In the genomic region with DNA sequence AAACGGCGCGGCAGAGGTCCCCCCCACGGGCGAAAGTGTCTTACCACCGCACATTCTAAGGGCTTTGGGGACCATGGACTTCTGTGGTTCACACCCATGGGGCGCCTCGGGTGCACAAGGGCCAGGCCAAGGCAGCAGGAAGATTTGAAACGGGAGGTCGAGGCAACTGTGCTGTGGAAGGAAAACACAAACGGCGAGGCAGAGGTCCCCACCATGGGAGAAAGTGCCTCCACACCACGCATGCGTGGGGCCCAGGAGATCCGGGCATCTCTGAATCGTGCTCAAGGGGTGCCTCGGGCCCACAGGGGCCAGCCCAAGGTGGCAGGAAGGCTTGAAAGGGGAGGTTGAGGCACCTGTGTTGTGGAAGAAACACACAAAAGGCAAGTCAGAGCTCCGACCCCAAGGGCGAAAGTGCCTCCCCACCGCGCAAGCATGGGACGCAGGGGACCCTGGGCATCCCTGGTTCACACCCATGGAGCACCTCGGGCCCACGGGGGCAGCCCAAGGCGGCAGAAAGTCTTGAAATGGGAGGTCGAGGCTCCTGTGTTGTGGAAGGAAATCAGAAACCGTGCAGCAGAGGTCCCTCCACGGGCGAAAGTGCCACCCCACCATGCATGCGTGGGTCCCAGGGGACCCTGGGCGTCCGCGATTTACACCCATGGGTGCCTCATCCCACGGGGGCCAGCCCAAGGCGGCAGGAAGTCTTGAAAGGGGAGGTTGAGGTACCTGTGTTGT, we compare ENCODE assay signal across 16 cellular contexts.
DNase-seq lines count a peak whose midpoint lies in the region; ATAC-seq and TF ChIP-seq lines count a peak whose summit lies in the region.
"Had no signal": no experiment of that assay in that cellular context is flagged by ENCODE, and none has a peak within 500 bp of the region (broad histone marks: within the 10 kb centered on the region; RNA-seq: fewer than 3 reads in every experiment).

No MANE protein-coding gene starts in this region.

- peaks cover 8% of the 10 kb centered on the region for H3K27me3 Mint-ChIP-seq in stimulated activated naive CD8-positive, alpha-beta T cell treated with anti-CD3 and anti-CD28 coated beads, Interleukin-15, amount 100 ng/mL, for 72 hours
- H3K27me3 Mint-ChIP-seq: dendritic cell treated with granulocyte-macrophage colony-stimulating factor and Interleukin-4, amounts not matched to agents 40 ng/mL and 50 ng/mL, for 4 days had no signal

- H3K27ac ChIP-seq in adrenal gland: no peak overlapping the region
- no peak overlapping the region for H3K27ac ChIP-seq in right cardiac atrium (ENCODE audit: low read length)
- H3K27ac ChIP-seq in psoas muscle: no peak overlapping the region
- H3K27ac ChIP-seq: prostate gland had no signal

- intact Hi-C loops in adrenal gland (cut with DNase I) (no loop called here), right cardiac atrium (cut with DNase I) (no loop called here), psoas muscle (cut with DNase I) (no loop called here)

- DNase-seq in H7 (peak; percentile 21), adrenal gland (peak in 5 of 7 donors; percentile 3 to 17 (median 7)), right cardiac atrium (peak; percentile 2 to 37 (median 33)), psoas muscle (peak; percentile 7 to 39), omental fat pad (ENCODE audit: low spot score) (no peak), NCI-H2196 treated with DMSO at 0.1 percent for 48 hours (lab: John Stamatoyannopoulos, UW; ENCODE audit: unreplicated experiment) (no peak)
- no peak for DNase-seq in stimulated activated naive CD8-positive, alpha-beta T cell treated with anti-CD3 and anti-CD28 coated beads, Interleukin-15, amount 100 ng/mL, for 72 hours
- DNase-seq: activated T-cell treated with anti-CD3 and anti-CD28 coated beads, Interleukin-2, amount 50 U/mL, for 48 hours; HFFc6; kidney glomerular epithelial cell; NCI-H2081 treated with DMSO at 0.1 percent for 48 hours; SHP77 treated with DMSO at 0.1 percent for 48 hours had no signal

- H3K9me3 Mint-ChIP-seq in stimulated activated naive CD8-positive, alpha-beta T cell treated with anti-CD3 and anti-CD28 coated beads, Interleukin-15, amount 100 ng/mL, for 72 hours: peaks cover 4 to 52% of the 10 kb centered on the region in 2 donors

- H3K4me3 Mint-ChIP-seq in stimulated activated naive CD8-positive, alpha-beta T cell treated with anti-CD3 and anti-CD28 coated beads, Interleukin-15, amount 100 ng/mL, for 72 hours: no peak overlapping the region
- H3K4me3 Mint-ChIP-seq: dendritic cell treated with granulocyte-macrophage colony-stimulating factor and Interleukin-4, amounts not matched to agents 40 ng/mL and 50 ng/mL, for 4 days; HFFc6; T-helper 1 cell treated with Interleukin-12 subunit alpha and Interleukin-12 subunit beta and Interleukin-4 antibody, amounts not matched to agents 30 μg/mL and 1 μg/mL, for 36 hours had no signal

- ATAC-seq in right cardiac atrium (no peak), psoas muscle (no peak), omental fat pad (ENCODE audit: low FRiP score) (no peak), GM21360 (IDR thresholded peaks at IDR 0.05; ENCODE audit: unreplicated experiment) (no peak)
- ATAC-seq in stimulated activated naive CD8-positive, alpha-beta T cell treated with anti-CD3 and anti-CD28 coated beads, Interleukin-15, amount 100 ng/mL, for 72 hours: no peak

- H3K4me1 ChIP-seq in adrenal gland (replicated peaks in 1 of 2) (no peaks in the 10 kb centered on the region), right cardiac atrium (ENCODE audit: control insufficient read depth, insufficient read depth, low read length) (no peaks in the 10 kb centered on the region), psoas muscle (no peaks in the 10 kb centered on the region)
- H3K4me1 ChIP-seq: prostate gland had no signal

- no peak overlapping the region for H3K27ac Mint-ChIP-seq in stimulated activated naive CD8-positive, alpha-beta T cell treated with anti-CD3 and anti-CD28 coated beads, Interleukin-15, amount 100 ng/mL, for 72 hours
- H3K27ac Mint-ChIP-seq: dendritic cell treated with granulocyte-macrophage colony-stimulating factor and Interleukin-4, amounts not matched to agents 40 ng/mL and 50 ng/mL, for 4 days; HFFc6; T-helper 1 cell treated with Interleukin-12 subunit alpha and Interleukin-12 subunit beta and Interleukin-4 antibody, amounts not matched to agents 30 μg/mL and 1 μg/mL, for 36 hours had no signal

- H3K4me1 Mint-ChIP-seq in stimulated activated naive CD8-positive, alpha-beta T cell treated with anti-CD3 and anti-CD28 coated beads, Interleukin-15, amount 100 ng/mL, for 72 hours: no peaks in the 10 kb centered on the region

- H3K4me3 ChIP-seq in H7 (ENCODE audit: insufficient read depth, low read depth, low read length) (no peak overlapping the region), adrenal gland (no peak overlapping the region), right cardiac atrium (ENCODE audit: low read length) (no peak overlapping the region), psoas muscle (no peak overlapping the region)
- H3K4me3 ChIP-seq: prostate gland had no signal

- H3K9me3 ChIP-seq in adrenal gland (replicated peaks in 1 of 3) (no peaks in the 10 kb centered on the region), right cardiac atrium (ENCODE audit: control insufficient read depth, low read length) (no peaks in the 10 kb centered on the region), psoas muscle (no peaks in the 10 kb centered on the region)
- H3K9me3 ChIP-seq: prostate gland had no signal

- 52 to 68% (median 56%) methylated on average over 35 of the region's 35 CpGs for WGBS in adrenal gland, 4 donors
- WGBS in right cardiac atrium: 62% methylated on average over 35 of the region's 35 CpGs
- 58 to 64% (median 63%) methylated on average over 35 of the region's 35 CpGs for WGBS in psoas muscle, 3 donors

- TF ChIP-seq CTCF in adrenal gland (IDR thresholded peaks at IDR 0.05) (no peak), psoas muscle (IDR thresholded peaks at IDR 0.05) (no peak), omental fat pad (IDR thresholded peaks at IDR 0.05) (no peak)

- TF ChIP-seq POLR2A in adrenal gland (IDR thresholded peaks at IDR 0.05): no peak

- H3K36me3 ChIP-seq in H7 (replicated peaks; ENCODE audit: control insufficient read depth, insufficient read depth, low read length): no peaks in the 10 kb centered on the region
- no peaks in the 10 kb centered on the region for H3K36me3 ChIP-seq in adrenal gland (replicated peaks in 1 of 2)
- no peaks in the 10 kb centered on the region for H3K36me3 ChIP-seq in psoas muscle (ENCODE audit: insufficient read depth in 1 of 2, low read depth in 1 of 2)
- H3K36me3 ChIP-seq: prostate gland had no signal

- H3K27me3 ChIP-seq in H7 (ENCODE audit: control insufficient read depth, insufficient read depth, low read length): no peaks in the 10 kb centered on the region
- H3K27me3 ChIP-seq in adrenal gland: no peaks in the 10 kb centered on the region
- H3K27me3 ChIP-seq in right cardiac atrium (ENCODE audit: control insufficient read depth, insufficient read depth): no peaks in the 10 kb centered on the region
- H3K27me3 ChIP-seq in psoas muscle (ENCODE audit: insufficient read depth in 3 of 3, low read length in 2 of 3): peaks cover 0 to 3% (median 0%) of the 10 kb centered on the region in 3 donors

Comparison
In these comparisons a context has a peak if more than half of its experiments do, and no peak if none do; other contexts are left out.
1. DNase-seq: peak in H7 (single experiment), adrenal gland (5 of 7), right cardiac atrium (3 of 3) and psoas muscle (2 of 2); none in stimulated activated naive CD8-positive, alpha-beta T cell treated with anti-CD3 and anti-CD28 coated beads, Interleukin-15, amount 100 ng/mL, for 72 hours (0 of 2), omental fat pad (single experiment) and NCI-H2196 treated with DMSO at 0.1 percent for 48 hours (single experiment).